Comparison of ENCODE assay signal across 8 cellular contexts in the genomic region with DNA sequence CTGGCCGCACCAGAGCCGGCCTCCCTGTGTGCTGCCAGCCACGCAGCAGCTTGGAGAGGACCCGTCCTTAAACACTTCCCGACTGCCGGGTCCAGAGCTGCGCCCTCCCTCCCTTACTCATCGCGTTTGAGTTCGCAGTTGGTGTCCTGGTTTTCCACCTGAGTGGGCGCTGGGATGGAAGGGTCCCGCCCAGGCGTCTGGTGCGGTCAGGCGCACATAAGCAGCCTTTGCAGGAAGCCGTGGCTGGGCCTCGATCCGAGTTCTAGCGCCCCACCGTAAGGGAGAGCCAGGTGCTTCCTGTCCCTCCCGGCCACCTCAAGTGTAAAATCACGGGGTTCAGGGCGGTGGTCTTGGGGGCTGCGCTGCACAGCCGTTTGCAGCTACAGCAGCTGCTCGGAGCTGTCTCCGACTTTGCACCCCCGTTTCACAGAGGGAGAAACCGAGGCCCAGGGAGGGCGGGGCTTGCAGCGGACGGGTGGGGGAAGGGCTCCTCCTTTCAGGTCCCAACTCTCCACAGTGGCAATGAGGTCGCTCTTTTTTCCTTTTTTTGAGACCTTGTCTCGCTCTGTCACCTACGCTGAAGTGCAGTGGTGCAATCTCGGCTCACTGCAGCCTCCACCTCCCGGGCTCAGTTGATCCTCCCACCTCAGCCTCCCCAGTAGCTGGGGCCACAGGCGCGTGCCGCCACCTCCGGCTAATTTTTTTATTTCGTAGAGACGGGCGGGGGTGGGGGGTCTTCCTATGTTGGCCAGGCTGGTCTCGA. TPM values are rescaled to one million over a fixed set of nuclear protein-coding genes. Genes with fewer than 3 reads are reported as not detected.
DNase-seq lines count a peak whose midpoint lies in the region; ATAC-seq and TF ChIP-seq lines count a peak whose summit lies in the region.

No MANE protein-coding gene starts in this region.

- peak overlapping the region; percentile 55 for H3K4me3 Mint-ChIP-seq in activated T-helper 17 cell treated with anti-CD3 and anti-CD28 coated beads, Interleukin-2, amount 50 U/mL, for 72 hours

- no peaks in the 10 kb centered on the region for H3K9me3 Mint-ChIP-seq in activated T-helper 17 cell treated with anti-CD3 and anti-CD28 coated beads, Interleukin-2, amount 50 U/mL, for 72 hours

- DNase-seq in right atrium auricular region (ENCODE audit: low spot score) = no peak
- DNase-seq in cardiac septum (ENCODE audit: low spot score) = no peak
- no peak for DNase-seq in left lung
- no peak for DNase-seq in cerebellum (ENCODE audit: low spot score)

- H3K36me3 Mint-ChIP-seq in activated T-helper 17 cell treated with anti-CD3 and anti-CD28 coated beads, Interleukin-2, amount 50 U/mL, for 72 hours (ENCODE audit: low read depth) = no peaks in the 10 kb centered on the region

- H3K27ac Mint-ChIP-seq in activated T-helper 17 cell treated with anti-CD3 and anti-CD28 coated beads, Interleukin-2, amount 50 U/mL, for 72 hours = no peak overlapping the region

- intact Hi-C loops in cardiac septum (cut with DNase I) (no loop called here), left lung (cut with DNase I) (no loop called here)

- no peaks in the 10 kb centered on the region for H3K9me3 ChIP-seq in right atrium auricular region
- no peaks in the 10 kb centered on the region for H3K9me3 ChIP-seq in left lung

- H3K36me3 ChIP-seq in right atrium auricular region (no peaks in the 10 kb centered on the region), left lung (peaks cover 0 to 3% of the 10 kb centered on the region in 2 donors), urinary bladder (ENCODE audit: insufficient read depth) (no peaks in the 10 kb centered on the region)

- no peaks in the 10 kb centered on the region for H3K27me3 Mint-ChIP-seq in activated T-helper 17 cell treated with anti-CD3 and anti-CD28 coated beads, Interleukin-2, amount 50 U/mL, for 72 hours

- 66% methylated on average over 45 of the region's 45 CpGs for WGBS in urinary bladder

- H3K4me3 ChIP-seq in right atrium auricular region (peak overlapping the region; percentile 47 to 68), left lung (peak overlapping the region; percentile 32 to 56), urinary bladder (ENCODE audit: low read depth, low read length) (peak overlapping the region; percentile 69)

- no peak for ATAC-seq in activated T-helper 17 cell treated with anti-CD3 and anti-CD28 coated beads, Interleukin-2, amount 50 U/mL, for 72 hours (replicated peaks)
- no peak for ATAC-seq in left lung
- no peak for ATAC-seq in HG03520 (IDR thresholded peaks at IDR 0.05; ENCODE audit: unreplicated experiment)
- no peak for ATAC-seq in HG02588 (IDR thresholded peaks at IDR 0.05; ENCODE audit: unreplicated experiment)

- H3K27me3 ChIP-seq in right atrium auricular region = no peaks in the 10 kb centered on the region
- H3K27me3 ChIP-seq in left lung = peaks cover 0 to 32% of the 10 kb centered on the region in 2 donors

- H3K27ac ChIP-seq in right atrium auricular region (no peak overlapping the region), left lung (no peak overlapping the region), urinary bladder (ENCODE audit: low read depth) (no peak overlapping the region)

- H3K4me1 ChIP-seq in right atrium auricular region = peaks cover 0 to 21% of the 10 kb centered on the region in 2 donors
- H3K4me1 ChIP-seq in left lung = peaks cover 8 to 29% of the 10 kb centered on the region in 2 donors
- H3K4me1 ChIP-seq in urinary bladder (ENCODE audit: insufficient read depth) = peaks cover 2% of the 10 kb centered on the region

- TF ChIP-seq CTCF in right atrium auricular region (IDR thresholded peaks at IDR 0.05) = no peak
- no peak for TF ChIP-seq CTCF in left lung (IDR thresholded peaks at IDR 0.05)

- no peaks in the 10 kb centered on the region for H3K4me1 Mint-ChIP-seq in activated T-helper 17 cell treated with anti-CD3 and anti-CD28 coated beads, Interleukin-2, amount 50 U/mL, for 72 hours

RNA-seq across cellular contexts. Expression of a gene that starts 51.3 kb away (rescaled TPM):
- not detected for total RNA-seq in right atrium auricular region
- not detected for total RNA-seq in cardiac septum
- total RNA-seq in activated T-helper 17 cell treated with anti-CD3 and anti-CD28 coated beads, Interleukin-2, amount 50 U/mL, for 72 hours = not detected
- total RNA-seq in left lung = 1 to 10 TPM in 1 of 2 donors, under 1 TPM in 1; 0.84 to 1.6 TPM
- not detected for total RNA-seq in urinary bladder
- 0.15 TPM for polyA plus RNA-seq in urinary bladder
- total RNA-seq in cerebellum = not detected

RNA-seq across cellular contexts. Expression of a gene that starts 59.5 kb away (rescaled TPM):
- not detected for total RNA-seq in right atrium auricular region
- not detected for total RNA-seq in cardiac septum
- not detected for total RNA-seq in activated T-helper 17 cell treated with anti-CD3 and anti-CD28 coated beads, Interleukin-2, amount 50 U/mL, for 72 hours
- not detected for total RNA-seq in left lung
- total RNA-seq in urinary bladder = not detected
- 0.37 TPM for polyA plus RNA-seq in urinary bladder
- not detected for total RNA-seq in cerebellum
